ENCODE assay signal across 28 cellular contexts in genomic region chr3:53273271-53273670, GRCh38. TPM values are rescaled to one million over a fixed set of nuclear protein-coding genes. Genes with fewer than 3 reads are reported as not detected.
DNase-seq lines count a peak whose midpoint lies in the region; ATAC-seq, FAIRE-seq and TF ChIP-seq lines count a peak whose summit lies in the region.
"Had no signal": no experiment of that assay in that cellular context is flagged by ENCODE, and none has a peak within 500 bp of the region (broad histone marks: within the 10 kb centered on the region; RNA-seq: fewer than 3 reads in every experiment).

No MANE protein-coding gene starts in this region.

- H3K9me1 ChIP-seq in IMR-90 (ENCODE audit: insufficient read depth, low read length): peaks cover 15% of the 10 kb centered on the region; the same call in 1 of the 2 replicates

- peak overlapping the region; percentile 60; the same call in 1 of the 2 replicates for H2BK20ac ChIP-seq in IMR-90 (ENCODE audit: low read depth, low read length)

- H3K4me2 ChIP-seq in IMR-90 (ENCODE audit: low read depth, low read length): no peak overlapping the region
- no peak overlapping the region for H3K4me2 ChIP-seq in HepG2 (ENCODE audit: low read depth, low read length)
- no peak overlapping the region for H3K4me2 ChIP-seq in neuronal stem cell (ENCODE audit: insufficient read depth, low read length, poor library complexity, severe bottlenecking)
- H3K4me2 ChIP-seq: BLaER1 treated with 17β-estradiol and CSF1 and Interleukin-3, amounts not matched to agents 10 nM and 100 nM; KMS-11 had no signal

- no peak for ATAC-seq in IMR-90 (ENCODE audit: low read depth)
- peak; percentile 12; the same call in 2 of the 3 replicates for ATAC-seq in HepG2
- ATAC-seq in HG03460 (IDR thresholded peaks at IDR 0.05; ENCODE audit: unreplicated experiment): no peak
- ATAC-seq in HG02798 (IDR thresholded peaks at IDR 0.05; ENCODE audit: poor library complexity, unreplicated experiment): no peak
- ATAC-seq in right cardiac atrium: no peak
- ATAC-seq: Panc1 had no signal

- H3K4ac ChIP-seq in IMR-90 (ENCODE audit: low read depth, low read length) (no peak overlapping the region; the same call in 1 of the 2 replicates), neuronal stem cell (ENCODE audit: low read length) (no peak overlapping the region)

- H3K23ac ChIP-seq in IMR-90 (ENCODE audit: low read depth, low read length): no peak overlapping the region
- no peak overlapping the region for H3K23ac ChIP-seq in neuronal stem cell (ENCODE audit: low read depth, low read length, poor library complexity)

- no peak overlapping the region for H3K4me3 ChIP-seq in IMR-90 (ENCODE audit: insufficient read depth, low read depth, low read length)
- no peak overlapping the region for H3K4me3 ChIP-seq in HepG2 (replicated peaks in 1 of 3; ENCODE audit: insufficient read depth in 1 of 3, low read depth in 2 of 3, low read length in 3 of 3)
- no peak overlapping the region for H3K4me3 ChIP-seq in neuronal stem cell (ENCODE audit: low read length in 2 of 2)
- no peak overlapping the region for H3K4me3 ChIP-seq in right cardiac atrium (ENCODE audit: low read length)
- H3K4me3 ChIP-seq: BLaER1 treated with 17β-estradiol and CSF1 and Interleukin-3, amounts not matched to agents 10 nM and 100 nM; SK-N-MC had no signal

- H2BK120ac ChIP-seq in IMR-90 (ENCODE audit: low read depth, low read length) (peak overlapping the region; percentile 54), neuronal stem cell (ENCODE audit: low read depth, low read length) (no peak overlapping the region)

- H2AFZ ChIP-seq in IMR-90 (replicated peaks; ENCODE audit: low read length, poor library complexity): no peak overlapping the region
- no peak overlapping the region for H2AFZ ChIP-seq in HepG2 (ENCODE audit: low read length)
- H2AFZ ChIP-seq in neuronal stem cell (ENCODE audit: low read length): peak overlapping the region; percentile 6

- H4K91ac ChIP-seq in IMR-90 (ENCODE audit: insufficient read depth, low read depth, low read length): peak overlapping the region; percentile 32
- no peak overlapping the region for H4K91ac ChIP-seq in neuronal stem cell (ENCODE audit: low read depth, low read length, poor library complexity)

- no peak overlapping the region for H2BK5ac ChIP-seq in IMR-90 (ENCODE audit: low read depth, low read length, poor library complexity, severe bottlenecking)
- H2BK5ac ChIP-seq in neuronal stem cell (ENCODE audit: low read length): no peak overlapping the region

- TF ChIP-seq POLR2A in IMR-90 (IDR thresholded peaks at IDR 0.05; ENCODE audit: low read depth, low read length): no peak
- TF ChIP-seq POLR2A in HepG2 (IDR thresholded peaks at IDR 0.05; ENCODE audit: insufficient read depth in 1 of 2, low read depth in 2 of 2, low read length in 2 of 2): no peak

- H3K79me1 ChIP-seq in IMR-90 (ENCODE audit: low read depth in 1 of 2, low read length in 2 of 2) (peaks cover 0 to 10% of the 10 kb centered on the region in 2 experiments; a peak in 2 of 4 replicates), neuronal stem cell (ENCODE audit: low read depth, low read length) (no peaks in the 10 kb centered on the region)

- H3K9ac ChIP-seq in IMR-90 (ENCODE audit: low read depth, low read length) (no peak overlapping the region), HepG2 (ENCODE audit: insufficient read depth, low read depth, low read length) (no peak overlapping the region), neuronal stem cell (ENCODE audit: low read depth, low read length, poor library complexity) (no peak overlapping the region)
- H3K9ac ChIP-seq: BLaER1 treated with 17β-estradiol and CSF1 and Interleukin-3, amounts not matched to agents 10 nM and 100 nM; KMS-11 had no signal

- WGBS in IMR-90 (ENCODE audit: extremely low coverage in 2 of 2, insufficient read length in 1 of 2), 2 experiments: 100% methylated on average over 1 of the region's 8 CpGs; no CpG with 5 or more reads in 1 of the 2 experiments
- 76% methylated on average over 4 of the region's 8 CpGs for WGBS in HepG2 (ENCODE audit: low lambda C conversion rate)
- no CpG with 5 or more reads among the region's 8 CpGs for WGBS in neuronal stem cell (ENCODE audit: extremely low coverage in 2 of 2, insufficient read length in 2 of 2, insufficient replicate concordance in 1 of 2), 2 donors
- 73% methylated on average over 8 of the region's 8 CpGs for WGBS in right cardiac atrium

- H3K4me1 ChIP-seq in IMR-90 (ENCODE audit: control insufficient read depth, insufficient read depth, low read length): peaks cover 11% of the 10 kb centered on the region
- peaks cover 39% of the 10 kb centered on the region for H3K4me1 ChIP-seq in HepG2 (ENCODE audit: insufficient read depth, low read length)
- H3K4me1 ChIP-seq in neuronal stem cell (ENCODE audit: control insufficient read depth in 2 of 2, insufficient read depth in 1 of 2, low read depth in 1 of 2, low read length in 2 of 2): peaks cover 4 to 9% of the 10 kb centered on the region in 2 donors
- H3K4me1 ChIP-seq in right cardiac atrium (ENCODE audit: control insufficient read depth, insufficient read depth, low read length): peaks cover 5% of the 10 kb centered on the region

- no peak overlapping the region for H3K27ac ChIP-seq in IMR-90 (ENCODE audit: insufficient read depth, low read length)
- no peak overlapping the region for H3K27ac ChIP-seq in HepG2 (ENCODE audit: extremely low read length, insufficient read depth, low read length)
- no peak overlapping the region for H3K27ac ChIP-seq in neuronal stem cell (replicated peaks; ENCODE audit: low read length)
- H3K27ac ChIP-seq in right cardiac atrium (ENCODE audit: low read length): no peak overlapping the region
- H3K27ac ChIP-seq: KMS-11, SK-N-MC had no signal

- H3K27me3 ChIP-seq in IMR-90 (ENCODE audit: control insufficient read depth, insufficient read depth, low read length) (no peaks in the 10 kb centered on the region), HepG2 (ENCODE audit: control insufficient read depth in 1 of 2, insufficient read depth in 2 of 2, low read length in 2 of 2) (no peaks in the 10 kb centered on the region), neuronal stem cell (ENCODE audit: control insufficient read depth in 3 of 3, insufficient read depth in 3 of 3, low read depth in 1 of 3, low read length in 3 of 3) (no peaks in the 10 kb centered on the region), right cardiac atrium (ENCODE audit: control insufficient read depth, insufficient read depth) (no peaks in the 10 kb centered on the region)
- H3K27me3 ChIP-seq: BLaER1 treated with 17β-estradiol and CSF1 and Interleukin-3, amounts not matched to agents 10 nM and 100 nM had no signal

- dilution Hi-C loops in IMR-90 (cut with HindIII; ENCODE audit: low sequenced_read_pairs, unreplicated experiment): no loop called here

- H3K36me3 ChIP-seq in IMR-90 (ENCODE audit: control insufficient read depth, insufficient read depth, low read length) (no peaks in the 10 kb centered on the region), HepG2 (replicated peaks in 1 of 2; ENCODE audit: control insufficient read depth in 1 of 2, insufficient read depth in 2 of 2, low read length in 2 of 2) (no peaks in the 10 kb centered on the region), neuronal stem cell (replicated peaks in 1 of 2; ENCODE audit: control insufficient read depth in 2 of 2, insufficient read depth in 2 of 2, low read length in 2 of 2) (no peaks in the 10 kb centered on the region)
- H3K36me3 ChIP-seq: BLaER1 treated with 17β-estradiol and CSF1 and Interleukin-3, amounts not matched to agents 10 nM and 100 nM had no signal

- in situ Hi-C loops in IMR-90 (cut with MboI; ENCODE audit: low sequenced_read_pairs) (no loop called here), HepG2 (cut with HindIII; ENCODE audit: extremely low pct_ligation_motif_present, low pct_unique_long_range_greater_than_20kb) (no loop called here)

- peak overlapping the region; percentile 60; the same call in 1 of the 3 replicates for H2BK15ac ChIP-seq in IMR-90 (ENCODE audit: low read depth, low read length)
- H2BK15ac ChIP-seq in neuronal stem cell (ENCODE audit: low read length): no peak overlapping the region

- DNase-seq in IMR-90 (no peak), HepG2 (ENCODE audit: low spot score) (no peak), neuronal stem cell (ENCODE audit: low spot score) (no peak), NCI-H748 treated with DMSO at 0.1 percent for 48 hours (lab: John Stamatoyannopoulos, UW) (no peak), right cardiac atrium (no peak)
- DNase-seq: AML-193; Calu3; CD4-positive, alpha-beta memory T cell; DND-41; H7; MM.1S; NCI-H1048; NCI-H1417 treated with DMSO at 0.1 percent for 48 hours; NCI-H1694 treated with DMSO at 0.1 percent for 48 hours; NCI-H2081; NCI-H2227 treated with DMSO at 0.1 percent for 48 hours; NCI-H526 treated with DMSO at 0.1 percent for 48 hours; SIG-M5 had no signal

- H4K8ac ChIP-seq in IMR-90 (ENCODE audit: low read depth in 2 of 2, low read length in 2 of 2) (no peak overlapping the region), neuronal stem cell (ENCODE audit: low read depth, low read length) (no peak overlapping the region)

- POLR2A ChIA-PET in IMR-90 (lab: Charles Lee; ENCODE audit: unreplicated experiment) (no interaction called here), HepG2 (lab: Yijun Ruan, JAX) (no interaction called here)

- H2AK9ac ChIP-seq in IMR-90 (replicated peaks; ENCODE audit: low read depth, low read length, poor library complexity): peak overlapping the region; percentile 66

- TF ChIP-seq RAD21 in IMR-90 (IDR thresholded peaks at IDR 0.05; ENCODE audit: low read length) (no peak), HepG2 (CRISPR knock-in tag; IDR thresholded peaks at IDR 0.05) (no peak)

- CTCF ChIA-PET in IMR-90 (lab: Yijun Ruan, JAX) (no interaction called here), HepG2 (lab: Yijun Ruan, JAX; ENCODE audit: low intra/inter-chr PET ratio, low total read pairs) (no interaction called here)

- peak overlapping the region; percentile 50 for H2BK12ac ChIP-seq in neuronal stem cell (ENCODE audit: low read length)

- H3K56ac ChIP-seq in IMR-90 (ENCODE audit: extremely low read depth, insufficient read depth, low read length): no peak overlapping the region

- intact Hi-C loops in IMR-90 (cut with micrococcal nuclease) (no loop called here), HepG2 (cut with micrococcal nuclease; ENCODE audit: unreplicated experiment) (no loop called here), right cardiac atrium (cut with DNase I) (no loop called here)

- FAIRE-seq in HepG2 (lab: Jason Lieb, UNC): no peak
- FAIRE-seq: A204.1, GM12892, GM19239, HTR-8/SVneo had no signal

- no peak overlapping the region for H3K14ac ChIP-seq in IMR-90 (replicated peaks; ENCODE audit: low read depth, low read length)
- H3K14ac ChIP-seq in neuronal stem cell (ENCODE audit: low read length): no peak overlapping the region

- no peak for TF ChIP-seq CTCF in IMR-90 (conservative IDR thresholded peaks at IDR 0.05; ENCODE audit: low read depth, low read length)
- TF ChIP-seq CTCF in HepG2 (CRISPR knock-in tag; IDR thresholded peaks at IDR 0.05): no peak

- no peak overlapping the region for H4K5ac ChIP-seq in IMR-90 (ENCODE audit: low read depth, low read length)

- no TSS peak for BruUV-seq in IMR-90 (replicated peaks; lab: Mats Ljungman, UMichigan)
- BruUV-seq in HepG2 (replicated peaks; lab: Mats Ljungman, UMichigan): no TSS peak

- no peaks in the 10 kb centered on the region for H3K79me2 ChIP-seq in HepG2 (ENCODE audit: insufficient read depth, low read length)

- TF ChIP-seq EP300 in HepG2 (IDR thresholded peaks at IDR 0.05; ENCODE audit: low read depth in 2 of 2, low read length in 2 of 2) (no peak), HepG2 (CRISPR knock-in tag; IDR thresholded peaks at IDR 0.05; ENCODE audit: borderline replicate concordance) (no peak)

- H2AK5ac ChIP-seq in IMR-90 (ENCODE audit: low read depth, low read length) (peak overlapping the region; percentile 33; the same call in 1 of the 2 replicates), neuronal stem cell (ENCODE audit: low read depth, low read length) (peak overlapping the region; percentile 37)

- no peak overlapping the region for H3K18ac ChIP-seq in IMR-90 (ENCODE audit: low read depth, low read length)
- H3K18ac ChIP-seq in neuronal stem cell (ENCODE audit: low read length): no peak overlapping the region

- H4K20me1 ChIP-seq in IMR-90 (ENCODE audit: insufficient read depth, low read length) (no peaks in the 10 kb centered on the region), HepG2 (ENCODE audit: insufficient read depth, low read length) (no peaks in the 10 kb centered on the region)
- H4K20me1 ChIP-seq: BLaER1 treated with 17β-estradiol and CSF1 and Interleukin-3, amounts not matched to agents 10 nM and 100 nM had no signal

- no peaks in the 10 kb centered on the region for H3K9me3 ChIP-seq in IMR-90 (ENCODE audit: control insufficient read depth, insufficient read depth, low read length)
- H3K9me3 ChIP-seq in HepG2 (ENCODE audit: low read length): no peaks in the 10 kb centered on the region
- no peaks in the 10 kb centered on the region for H3K9me3 ChIP-seq in neuronal stem cell (replicated peaks in 1 of 2; ENCODE audit: control insufficient read depth in 2 of 2, insufficient read depth in 1 of 2, low read depth in 1 of 2, low read length in 2 of 2)
- no peaks in the 10 kb centered on the region for H3K9me3 ChIP-seq in right cardiac atrium (ENCODE audit: control insufficient read depth, low read length)
- H3K9me3 ChIP-seq: BLaER1 treated with 17β-estradiol and CSF1 and Interleukin-3, amounts not matched to agents 10 nM and 100 nM had no signal

RNA-seq across cellular contexts. Expression of gene TKT, which starts 17.4 kb away (rescaled TPM):
- 301 and 349 TPM in 2 replicates for total RNA-seq in IMR-90 (2012; rRNA removed)
- 280 and 325 TPM in 2 replicates for polyA plus RNA-seq in IMR-90 (2012; rRNA removed)
- 199 and 222 TPM in 2 replicates for polyA plus RNA-seq in IMR-90 (2012; cell fraction: cytosol; rRNA removed)
- 167 and 314 TPM in 2 replicates for polyA plus RNA-seq in IMR-90 (2012; cell fraction: nucleus; rRNA removed; ENCODE audit: low replicate concordance)
- 196 and 238 TPM in 2 replicates for total RNA-seq in HepG2 (2016; rRNA removed; fragmentation: Illumina TruSeq; extraction: Trizol)
- total RNA-seq in HepG2 (2016; cell fraction: cytosol; rRNA removed; fragmentation: Illumina TruSeq; extraction: Trizol; ENCODE audit: low read depth): 73.9 and 83.5 TPM in 2 replicates
- 153 and 251 TPM in 2 replicates for total RNA-seq in HepG2 (2016; cell fraction: insoluble cytoplasmic fraction; rRNA removed; fragmentation: Illumina TruSeq; extraction: Trizol)
- 138 and 161 TPM in 2 replicates for total RNA-seq in HepG2 (2016; cell fraction: membrane; rRNA removed; fragmentation: Illumina TruSeq; extraction: Trizol)
- total RNA-seq in HepG2 (2016; cell fraction: nucleus; rRNA removed; fragmentation: Illumina TruSeq; extraction: Trizol): 157 and 193 TPM in 2 replicates
- 150 and 188 TPM in 2 replicates for polyA plus RNA-seq in HepG2 (2011; rRNA removed)
- polyA plus RNA-seq in HepG2 (2011; cell fraction: cytosol; rRNA removed): 105 and 148 TPM in 2 replicates
- polyA plus RNA-seq in HepG2 (2011; cell fraction: nucleus; rRNA removed): 113 and 116 TPM in 2 replicates
- polyA plus RNA-seq in HepG2 (2012): 234 and 367 TPM in 2 replicates
- 126 and 140 TPM in 2 replicates for polyA plus RNA-seq in HepG2 (2016; cell fraction: cytosol; fragmentation: Illumina TruSeq; extraction: Trizol; ENCODE audit: low read depth)
- 190 and 266 TPM in 2 replicates for polyA plus RNA-seq in HepG2 (2016; cell fraction: insoluble cytoplasmic fraction; fragmentation: Illumina TruSeq; extraction: Trizol; ENCODE audit: low read depth)
- 168 and 215 TPM in 2 replicates for polyA plus RNA-seq in HepG2 (2016; cell fraction: membrane; fragmentation: Illumina TruSeq; extraction: Trizol; ENCODE audit: low read depth)
- 308 and 328 TPM in 2 replicates for polyA plus RNA-seq in HepG2 (2016; cell fraction: nucleus; fragmentation: Illumina TruSeq; extraction: Trizol; ENCODE audit: insufficient read depth, low read depth)
- polyA minus RNA-seq in HepG2 (2011; rRNA and poly(A)+ RNA removed; ENCODE audit: low replicate concordance): 280 and 471 TPM in 2 replicates
- 128 and 140 TPM in 2 replicates for polyA minus RNA-seq in HepG2 (2011; cell fraction: cytosol; rRNA and poly(A)+ RNA removed)
- 47.4 and 62.7 TPM in 2 replicates for polyA minus RNA-seq in HepG2 (2011; cell fraction: nucleus; rRNA and poly(A)+ RNA removed)
- polyA plus RNA-seq in neuronal stem cell (2013, experiment 1 of 2): 423 TPM
- polyA plus RNA-seq in neuronal stem cell (2013, experiment 2 of 2): 428 TPM
- 10 to 100 TPM; 40.3 to 61.8 (median 42.7) TPM for total RNA-seq in right cardiac atrium
- polyA plus RNA-seq in right cardiac atrium: 37.7 TPM
